1 cellular context compared by ENCODE assay signal in genomic region chr2:68362069-68362468, GRCh38.
A peak's percentile ranks its signal among the peaks of the same experiment; 100 is the strongest.
TF ChIP-seq lines count a peak whose summit lies in the region.

No MANE protein-coding gene starts in this region.

TF ChIP-seq in HEK293, 187 proteins besides CTCF, POLR2A, EP300 and RAD21 (continued from another document):
- TF ChIP-seq ZNF639 (tag by site-specific recombination; IDR thresholded peaks at IDR 0.05) (no peak), ZNF777 (tag by site-specific recombination; IDR thresholded peaks at IDR 0.05; ENCODE audit: borderline replicate concordance) (no peak), ZNF223 (tag by site-specific recombination; IDR thresholded peaks at IDR 0.05) (no peak), ZNF280D (tag by site-specific recombination; IDR thresholded peaks at IDR 0.05) (no peak), ZNF621 (tag by site-specific recombination; IDR thresholded peaks at IDR 0.05) (no peak), ZBTB10 (tag by site-specific recombination; IDR thresholded peaks at IDR 0.05) (no peak), KLF16 (tag by site-specific recombination; IDR thresholded peaks at IDR 0.05) (peak; percentile 88), PRDM1 (tag by site-specific recombination; IDR thresholded peaks at IDR 0.05) (no peak), ZNF510 (tag by site-specific recombination; IDR thresholded peaks at IDR 0.05; ENCODE audit: insufficient replicate concordance) (no peak), ZNF747 (tag by site-specific recombination; IDR thresholded peaks at IDR 0.05) (no peak), ZNF335 (tag by site-specific recombination; conservative IDR thresholded peaks at IDR 0.05) (no peak; the same call in 1 of the 2 replicates), SP3 (tag by site-specific recombination; IDR thresholded peaks at IDR 0.05) (peak; percentile 37), ZNF449 (tag by site-specific recombination; IDR thresholded peaks at IDR 0.05) (no peak), OSR2 (tag by site-specific recombination; IDR thresholded peaks at IDR 0.05) (no peak), ZNF473 (tag by site-specific recombination; IDR thresholded peaks at IDR 0.05) (no peak), REPIN1 (tag by site-specific recombination; IDR thresholded peaks at IDR 0.05; ENCODE audit: low read depth) (no peak), KLF8 (tag by site-specific recombination; IDR thresholded peaks at IDR 0.05) (no peak), ZNF558 (tag by site-specific recombination; IDR thresholded peaks at IDR 0.05) (no peak), ZBTB21 (tag by site-specific recombination; IDR thresholded peaks at IDR 0.05) (no peak; the same call in 1 of the 2 replicates), ZNF140 (tag by site-specific recombination; IDR thresholded peaks at IDR 0.05) (no peak), ZNF23 (tag by site-specific recombination; IDR thresholded peaks at IDR 0.05; ENCODE audit: borderline replicate concordance) (no peak), PBX3 (CRISPR knock-in tag; IDR thresholded peaks at IDR 0.05) (no peak), ZNF157 (tag by site-specific recombination; IDR thresholded peaks at IDR 0.05) (no peak), ZNF654 (tag by site-specific recombination; IDR thresholded peaks at IDR 0.05; ENCODE audit: low read depth) (peak; percentile 81), ZNF548 (tag by site-specific recombination; IDR thresholded peaks at IDR 0.05) (no peak), IKZF3 (tag by site-specific recombination; IDR thresholded peaks at IDR 0.05) (no peak), ZBTB1 (tag by site-specific recombination; IDR thresholded peaks at IDR 0.05) (no peak), ZNF211 (tag by site-specific recombination; IDR thresholded peaks at IDR 0.05; ENCODE audit: low read depth) (no peak), ZNF549 (tag by site-specific recombination; IDR thresholded peaks at IDR 0.05) (no peak), ZNF266 (tag by site-specific recombination; IDR thresholded peaks at IDR 0.05; ENCODE audit: low read depth) (no peak), AEBP2 (tag by site-specific recombination; IDR thresholded peaks at IDR 0.05; ENCODE audit: borderline replicate concordance) (no peak), MEIS1 (CRISPR knock-in tag; IDR thresholded peaks at IDR 0.05; ENCODE audit: borderline replicate concordance) (no peak), ZNF530 (tag by site-specific recombination; IDR thresholded peaks at IDR 0.05; ENCODE audit: low read depth) (no peak), ZBTB26 (tag by site-specific recombination; optimal IDR thresholded peaks at IDR 0.05) (no peak), ZNF114 (tag by site-specific recombination; IDR thresholded peaks at IDR 0.05) (no peak), YY2 (tag by site-specific recombination; IDR thresholded peaks at IDR 0.05) (0 out of 2 replicates have a peak, but pooled peaks have one; percentile 12), HOXD13 (CRISPR knock-in tag; IDR thresholded peaks at IDR 0.05; ENCODE audit: borderline replicate concordance) (no peak)
- TF ChIP-seq, protein P1, sequence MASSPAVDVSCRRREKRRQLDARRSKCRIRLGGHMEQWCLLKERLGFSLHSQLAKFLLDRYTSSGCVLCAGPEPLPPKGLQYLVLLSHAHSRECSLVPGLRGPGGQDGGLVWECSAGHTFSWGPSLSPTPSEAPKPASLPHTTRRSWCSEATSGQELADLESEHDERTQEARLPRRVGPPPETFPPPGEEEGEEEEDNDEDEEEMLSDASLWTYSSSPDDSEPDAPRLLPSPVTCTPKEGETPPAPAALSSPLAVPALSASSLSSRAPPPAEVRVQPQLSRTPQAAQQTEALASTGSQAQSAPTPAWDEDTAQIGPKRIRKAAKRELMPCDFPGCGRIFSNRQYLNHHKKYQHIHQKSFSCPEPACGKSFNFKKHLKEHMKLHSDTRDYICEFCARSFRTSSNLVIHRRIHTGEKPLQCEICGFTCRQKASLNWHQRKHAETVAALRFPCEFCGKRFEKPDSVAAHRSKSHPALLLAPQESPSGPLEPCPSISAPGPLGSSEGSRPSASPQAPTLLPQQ (tag by site-specific recombination; IDR thresholded peaks at IDR 0.05) = no peak
- TF ChIP-seq, protein P2, sequence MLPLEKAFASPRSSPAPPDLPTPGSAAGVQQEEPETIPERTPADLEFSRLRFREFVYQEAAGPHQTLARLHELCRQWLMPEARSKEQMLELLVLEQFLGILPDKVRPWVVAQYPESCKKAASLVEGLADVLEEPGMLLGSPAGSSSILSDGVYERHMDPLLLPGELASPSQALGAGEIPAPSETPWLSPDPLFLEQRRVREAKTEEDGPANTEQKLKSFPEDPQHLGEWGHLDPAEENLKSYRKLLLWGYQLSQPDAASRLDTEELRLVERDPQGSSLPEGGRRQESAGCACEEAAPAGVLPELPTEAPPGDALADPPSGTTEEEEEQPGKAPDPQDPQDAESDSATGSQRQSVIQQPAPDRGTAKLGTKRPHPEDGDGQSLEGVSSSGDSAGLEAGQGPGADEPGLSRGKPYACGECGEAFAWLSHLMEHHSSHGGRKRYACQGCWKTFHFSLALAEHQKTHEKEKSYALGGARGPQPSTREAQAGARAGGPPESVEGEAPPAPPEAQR (tag by site-specific recombination; IDR thresholded peaks at IDR 0.05) = no peak
- TF ChIP-seq, protein P3, sequence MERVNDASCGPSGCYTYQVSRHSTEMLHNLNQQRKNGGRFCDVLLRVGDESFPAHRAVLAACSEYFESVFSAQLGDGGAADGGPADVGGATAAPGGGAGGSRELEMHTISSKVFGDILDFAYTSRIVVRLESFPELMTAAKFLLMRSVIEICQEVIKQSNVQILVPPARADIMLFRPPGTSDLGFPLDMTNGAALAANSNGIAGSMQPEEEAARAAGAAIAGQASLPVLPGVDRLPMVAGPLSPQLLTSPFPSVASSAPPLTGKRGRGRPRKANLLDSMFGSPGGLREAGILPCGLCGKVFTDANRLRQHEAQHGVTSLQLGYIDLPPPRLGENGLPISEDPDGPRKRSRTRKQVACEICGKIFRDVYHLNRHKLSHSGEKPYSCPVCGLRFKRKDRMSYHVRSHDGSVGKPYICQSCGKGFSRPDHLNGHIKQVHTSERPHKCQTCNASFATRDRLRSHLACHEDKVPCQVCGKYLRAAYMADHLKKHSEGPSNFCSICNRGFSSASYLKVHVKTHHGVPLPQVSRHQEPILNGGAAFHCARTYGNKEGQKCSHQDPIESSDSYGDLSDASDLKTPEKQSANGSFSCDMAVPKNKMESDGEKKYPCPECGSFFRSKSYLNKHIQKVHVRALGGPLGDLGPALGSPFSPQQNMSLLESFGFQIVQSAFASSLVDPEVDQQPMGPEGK (tag by site-specific recombination; IDR thresholded peaks at IDR 0.05) = no peak
TF ChIP-seq in HEK293: peak in this region for 7.
